8 cellular contexts compared by ENCODE assay signal in the genomic region with DNA sequence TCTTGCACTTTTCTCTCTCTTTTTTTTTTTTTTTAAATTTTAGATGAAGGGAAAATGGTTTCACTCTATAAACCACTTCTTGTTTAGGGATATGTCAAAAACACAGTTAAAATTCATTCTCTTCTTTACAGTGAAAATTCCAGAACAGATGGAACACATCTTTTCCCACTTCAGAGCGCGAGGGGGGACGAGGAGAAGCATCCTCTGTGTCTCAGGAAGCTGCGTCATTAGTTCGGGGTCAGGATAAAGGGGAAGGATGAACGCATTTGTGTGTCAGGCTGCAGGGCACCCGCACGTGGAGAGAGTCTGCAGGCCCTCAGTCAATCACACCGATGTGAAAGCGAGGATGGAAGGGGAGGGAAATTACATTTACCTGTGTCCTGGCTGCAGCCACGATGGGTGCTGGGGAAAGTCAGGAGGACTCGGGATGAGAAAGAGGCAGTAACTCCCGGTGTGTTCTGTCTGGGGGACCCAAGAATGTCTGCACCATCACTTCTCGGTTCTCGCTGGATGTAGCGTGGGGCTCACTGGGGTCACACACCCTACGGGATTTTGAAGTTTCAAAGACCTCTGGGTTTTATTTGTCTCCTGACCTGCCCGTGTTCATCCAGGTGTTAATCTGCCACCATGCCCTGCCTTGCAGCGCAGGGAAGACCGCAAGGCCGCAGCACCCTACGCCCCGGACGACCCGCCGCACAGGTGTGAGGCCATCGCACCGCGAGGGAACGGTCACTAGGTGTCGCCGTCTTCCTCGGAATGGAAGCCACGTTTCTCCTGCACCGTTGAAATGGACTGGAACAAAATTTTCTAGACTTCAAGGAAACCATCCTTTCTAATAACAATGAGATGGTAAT.
A peak's percentile ranks its signal among the peaks of the same experiment; 100 is the strongest.
DNase-seq lines count a peak whose midpoint lies in the region; ATAC-seq and TF ChIP-seq lines count a peak whose summit lies in the region.

No MANE protein-coding gene starts in this region.

- WGBS in spleen, 5 donors, result 33 to 36% (median 34%) methylated on average over 35 of the region's 35 CpGs

- TF ChIP-seq CTCF in spleen (IDR thresholded peaks at IDR 0.05 in 8 of 11, conservative IDR thresholded peaks at IDR 0.05 in 3 of 11), result peak; percentile 82 to 95 (median 90)

- peak overlapping the region in 7 of 8 donors; percentile 66 to 78 (median 73) for H3K27ac ChIP-seq in spleen

- peaks cover 0 to 16% (median 10%) of the 10 kb centered on the region in 6 donors for H3K4me1 ChIP-seq in spleen

- intact Hi-C loops in spleen (cut with DNase I; ENCODE audit: low total_unique reads), result loop anchor here (5.0 to 10.0 kb wide), 3 partner anchors 536 to 1528 kb away; no protein-coding TSS in a partner anchor

- peaks cover 17% of the 10 kb centered on the region for H3K27me3 Mint-ChIP-seq in T-helper 17 cell

- H3K27me3 ChIP-seq in spleen (replicated peaks in 1 of 7), result peaks cover 0 to 13% (median 0%) of the 10 kb centered on the region in 7 donors

- H3K4me3 ChIP-seq in spleen, result peak overlapping the region in 3 of 8 donors; percentile 12 to 46 (median 19)

- in situ Hi-C loops in ACHN (cut with HindIII; ENCODE audit: low pct_ligation_motif_present, low pct_unique_long_range_greater_than_20kb, low sequenced_read_pairs), result no loop called here

- H3K36me3 Mint-ChIP-seq in T-helper 17 cell (ENCODE audit: low read depth), result no peaks in the 10 kb centered on the region

- H3K9me3 ChIP-seq in T-helper 17 cell (ENCODE audit: control insufficient read depth, low read length, poor library complexity, severe bottlenecking), result no peaks in the 10 kb centered on the region
- no peaks in the 10 kb centered on the region for H3K9me3 ChIP-seq in spleen

- H3K27ac Mint-ChIP-seq in T-helper 17 cell, result no peak overlapping the region

- DNase-seq in ACHN (peak; percentile 48), T-helper 17 cell (peak; percentile 55 to 73 (median 59)), anterior cingulate cortex (lab: John Stamatoyannopoulos, UW) (peak in 42 of 58 donors; percentile 8 to 79 (median 34)), hypothalamus (lab: John Stamatoyannopoulos, UW) (peak in 38 of 51 donors; percentile 8 to 75 (median 35)), spleen (peak; percentile 92), NCI-H524 treated with DMSO at 0.1 percent for 48 hours (lab: John Stamatoyannopoulos, UW) (no peak)

- H3K36me3 ChIP-seq in spleen, result no peaks in the 10 kb centered on the region

- ATAC-seq in GM18511 (IDR thresholded peaks at IDR 0.05; ENCODE audit: unreplicated experiment), result peak; percentile 83
- peak; percentile 44 for ATAC-seq in HG03469 (IDR thresholded peaks at IDR 0.05; ENCODE audit: unreplicated experiment)
- peak; percentile 91 for ATAC-seq in T-helper 17 cell

- no peak for TF ChIP-seq POLR2A in spleen (IDR thresholded peaks at IDR 0.05)

- peaks cover 3% of the 10 kb centered on the region for H3K4me1 Mint-ChIP-seq in T-helper 17 cell

- no peak overlapping the region for H3K4me3 Mint-ChIP-seq in T-helper 17 cell
